Comparison of ENCODE assay signal across 8 cellular contexts in genomic region chr1:45804671-45804973, GRCh38. TPM values are rescaled to one million over a fixed set of nuclear protein-coding genes. Genes with fewer than 3 reads are reported as not detected.
DNase-seq lines count a peak whose midpoint lies in the region; ATAC-seq and TF ChIP-seq lines count a peak whose summit lies in the region.

No MANE protein-coding gene starts in this region.

- ATAC-seq in naive thymus-derived CD4-positive, alpha-beta T cell = no peak

- H4K20me1 ChIP-seq in BLaER1 = peaks cover 20% of the 10 kb centered on the region; the same call in 1 of the 2 replicates

- peaks cover 16% of the 10 kb centered on the region for H3K36me3 ChIP-seq in BLaER1
- H3K36me3 ChIP-seq in KOPT-K1 (ENCODE audit: insufficient read depth, low read length) = peaks cover 33% of the 10 kb centered on the region
- H3K36me3 ChIP-seq in naive thymus-derived CD4-positive, alpha-beta T cell (ENCODE audit: control insufficient read depth in 2 of 3, insufficient read depth in 3 of 3, low read length in 3 of 3) = no peaks in the 10 kb centered on the region
- peaks cover 0 to 19% (median 0%) of the 10 kb centered on the region in 6 donors for H3K36me3 ChIP-seq in spleen

- H3K4me1 Mint-ChIP-seq in chondrocyte (ENCODE audit: low read depth) = peaks cover 35% of the 10 kb centered on the region
- peaks cover 21 to 33% (median 26%) of the 10 kb centered on the region in 7 donors for H3K4me1 Mint-ChIP-seq in naive thymus-derived CD4-positive, alpha-beta T cell

- H3K4me2 ChIP-seq in BLaER1 = peak overlapping the region; percentile 87

- no peak for DNase-seq in chondrocyte (ENCODE audit: low spot score)
- DNase-seq in naive thymus-derived CD4-positive, alpha-beta T cell = no peak
- DNase-seq in DMS53 treated with DMSO at 0.1 percent for 48 hours (lab: John Stamatoyannopoulos, UW; ENCODE audit: unreplicated experiment) = no peak
- DNase-seq in spleen = no peak
- no peak for DNase-seq in OCI-M2 (lab: John Stamatoyannopoulos, UW; ENCODE audit: unreplicated experiment)
- no peak for DNase-seq in superior temporal gyrus (ENCODE audit: extremely low spot score)

- H3K27ac ChIP-seq in BLaER1 (no peak overlapping the region), KOPT-K1 (ENCODE audit: low read depth, low read length, poor library complexity, severe bottlenecking) (peak overlapping the region; percentile 57), spleen (no peak overlapping the region)
- no peak overlapping the region for H3K27ac ChIP-seq in naive thymus-derived CD4-positive, alpha-beta T cell (ENCODE audit: low read depth, low read length)

- H3K36me3 Mint-ChIP-seq in chondrocyte (ENCODE audit: low read depth) = peaks cover 9% of the 10 kb centered on the region
- peaks cover 0 to 10% (median 3%) of the 10 kb centered on the region in 5 donors for H3K36me3 Mint-ChIP-seq in naive thymus-derived CD4-positive, alpha-beta T cell

- H3K4me1 ChIP-seq in BLaER1 = peaks cover 25% of the 10 kb centered on the region
- peaks cover 0 to 7% of the 10 kb centered on the region in 2 donors for H3K4me1 ChIP-seq in naive thymus-derived CD4-positive, alpha-beta T cell (ENCODE audit: control insufficient read depth in 2 of 2, insufficient read depth in 2 of 2, low read length in 2 of 2)
- peaks cover 8 to 29% (median 22%) of the 10 kb centered on the region in 6 donors for H3K4me1 ChIP-seq in spleen

- no peak overlapping the region for H3K27ac Mint-ChIP-seq in chondrocyte (ENCODE audit: unreplicated experiment)
- H3K27ac Mint-ChIP-seq in naive thymus-derived CD4-positive, alpha-beta T cell = peak overlapping the region in 1 of 9 donors; percentile 52

- TF ChIP-seq POLR2A in spleen (IDR thresholded peaks at IDR 0.05) = no peak

- TF ChIP-seq CTCF in chondrocyte (IDR thresholded peaks at IDR 0.05) (no peak), spleen (IDR thresholded peaks at IDR 0.05 in 8 of 11, conservative IDR thresholded peaks at IDR 0.05 in 3 of 11) (no peak)

- H3K4me3 ChIP-seq in BLaER1 (peak overlapping the region; percentile 76), spleen (peak overlapping the region in 3 of 8 donors; percentile 53 to 71 (median 59))
- H3K4me3 ChIP-seq in naive thymus-derived CD4-positive, alpha-beta T cell (ENCODE audit: low read length) = no peak overlapping the region

- H3K9me3 ChIP-seq in BLaER1 = no peaks in the 10 kb centered on the region
- H3K9me3 ChIP-seq in KOPT-K1 (ENCODE audit: insufficient read depth, low read length, poor library complexity, severe bottlenecking) = no peaks in the 10 kb centered on the region
- no peaks in the 10 kb centered on the region for H3K9me3 ChIP-seq in naive thymus-derived CD4-positive, alpha-beta T cell (ENCODE audit: control insufficient read depth in 2 of 3, low read length in 3 of 3)
- no peaks in the 10 kb centered on the region for H3K9me3 ChIP-seq in spleen

- POLR2A ChIA-PET in naive thymus-derived CD4-positive, alpha-beta T cell (lab: Charles Lee) = interaction anchor here (0.8 kb wide), 1 partner anchor 55 kb away, joined by 3 read pairs; no protein-coding TSS in a partner anchor

- WGBS in spleen, 5 donors = 67 to 82% (median 71%) methylated on average over 2 of the region's 2 CpGs

- H3K27me3 ChIP-seq in BLaER1 (no peaks in the 10 kb centered on the region), spleen (replicated peaks in 1 of 7) (no peaks in the 10 kb centered on the region)
- H3K27me3 ChIP-seq in naive thymus-derived CD4-positive, alpha-beta T cell (ENCODE audit: control insufficient read depth in 2 of 2, insufficient read depth in 2 of 2, low read length in 2 of 2) = no peaks in the 10 kb centered on the region

- no peaks in the 10 kb centered on the region for H3K9me3 Mint-ChIP-seq in chondrocyte (ENCODE audit: low read depth)
- no peaks in the 10 kb centered on the region for H3K9me3 Mint-ChIP-seq in naive thymus-derived CD4-positive, alpha-beta T cell

- H3K27me3 Mint-ChIP-seq in chondrocyte (ENCODE audit: low read depth) = no peaks in the 10 kb centered on the region
- no peaks in the 10 kb centered on the region for H3K27me3 Mint-ChIP-seq in naive thymus-derived CD4-positive, alpha-beta T cell

- intact Hi-C loops in naive thymus-derived CD4-positive, alpha-beta T cell (cut with micrococcal nuclease) = loop anchor here (5.0 to 10.0 kb wide), 4 partner anchors 52 to 500 kb away; partner anchors contain the start of genes CCDC163 (in 1 of the 2), IPP (in 1 of the 2), MMACHC (in 1 of the 2) and TESK2 (in 1 of the 2)
- intact Hi-C loops in spleen (cut with DNase I; ENCODE audit: low total_unique reads) = no loop called here

- CTCF ChIA-PET in naive thymus-derived CD4-positive, alpha-beta T cell (lab: Charles Lee) = interaction anchor here (0.7 kb wide), 1 partner anchor 114 kb away, joined by 4 read pairs; no protein-coding TSS in a partner anchor

- H3K4me3 Mint-ChIP-seq in chondrocyte (ENCODE audit: unreplicated experiment) = peak overlapping the region; percentile 91
- H3K4me3 Mint-ChIP-seq in naive thymus-derived CD4-positive, alpha-beta T cell = peak overlapping the region in 9 of 10 donors; percentile 81 to 100 (median 89)

- H3K9ac ChIP-seq in BLaER1 = no peak overlapping the region

RNA-seq across cellular contexts. Expression of gene MAST2, which starts 1.2 kb away (rescaled TPM):
- total RNA-seq in chondrocyte = 51.2 to 61.8 TPM (median 53.2 TPM) in 3 replicates
- total RNA-seq in naive thymus-derived CD4-positive, alpha-beta T cell = 10 to 100 TPM in 2 of 5 experiments, 1 to 10 TPM in 3; 4.9 to 22.7 (median 7.1) TPM
- polyA plus RNA-seq in naive thymus-derived CD4-positive, alpha-beta T cell = 1 to 10 TPM; 1.1 to 2.3 TPM
- total RNA-seq in spleen = 10 to 100 TPM in 6 of 7 donors, 1 to 10 TPM in 1; 8.9 to 19.4 (median 14.5) TPM
- polyA plus RNA-seq in spleen = 1 to 10 TPM; 3.6 to 4.1 (median 4.0) TPM

RNA-seq across cellular contexts. Expression of gene IPP, which starts 54.2 kb away (rescaled TPM):
- total RNA-seq in chondrocyte (20.3 to 22.7 TPM (median 20.4 TPM) in 3 replicates), spleen (10 to 100 TPM in 5 of 7 donors, 1 to 10 TPM in 2; 7.6 to 13.4 (median 10.8) TPM)
- 10 to 100 TPM in 3 of 5 experiments, 1 to 10 TPM in 2; 9.1 to 19.8 (median 12.5) TPM for total RNA-seq in naive thymus-derived CD4-positive, alpha-beta T cell
- 10 to 100 TPM; 11.8 to 14.5 TPM for polyA plus RNA-seq in naive thymus-derived CD4-positive, alpha-beta T cell
- 1 to 10 TPM in 2 of 3 donors, under 1 TPM in 1; 0.96 to 4.1 (median 2.5) TPM for polyA plus RNA-seq in spleen
